ENCODE assay signal across 11 cellular contexts in the genomic region with DNA sequence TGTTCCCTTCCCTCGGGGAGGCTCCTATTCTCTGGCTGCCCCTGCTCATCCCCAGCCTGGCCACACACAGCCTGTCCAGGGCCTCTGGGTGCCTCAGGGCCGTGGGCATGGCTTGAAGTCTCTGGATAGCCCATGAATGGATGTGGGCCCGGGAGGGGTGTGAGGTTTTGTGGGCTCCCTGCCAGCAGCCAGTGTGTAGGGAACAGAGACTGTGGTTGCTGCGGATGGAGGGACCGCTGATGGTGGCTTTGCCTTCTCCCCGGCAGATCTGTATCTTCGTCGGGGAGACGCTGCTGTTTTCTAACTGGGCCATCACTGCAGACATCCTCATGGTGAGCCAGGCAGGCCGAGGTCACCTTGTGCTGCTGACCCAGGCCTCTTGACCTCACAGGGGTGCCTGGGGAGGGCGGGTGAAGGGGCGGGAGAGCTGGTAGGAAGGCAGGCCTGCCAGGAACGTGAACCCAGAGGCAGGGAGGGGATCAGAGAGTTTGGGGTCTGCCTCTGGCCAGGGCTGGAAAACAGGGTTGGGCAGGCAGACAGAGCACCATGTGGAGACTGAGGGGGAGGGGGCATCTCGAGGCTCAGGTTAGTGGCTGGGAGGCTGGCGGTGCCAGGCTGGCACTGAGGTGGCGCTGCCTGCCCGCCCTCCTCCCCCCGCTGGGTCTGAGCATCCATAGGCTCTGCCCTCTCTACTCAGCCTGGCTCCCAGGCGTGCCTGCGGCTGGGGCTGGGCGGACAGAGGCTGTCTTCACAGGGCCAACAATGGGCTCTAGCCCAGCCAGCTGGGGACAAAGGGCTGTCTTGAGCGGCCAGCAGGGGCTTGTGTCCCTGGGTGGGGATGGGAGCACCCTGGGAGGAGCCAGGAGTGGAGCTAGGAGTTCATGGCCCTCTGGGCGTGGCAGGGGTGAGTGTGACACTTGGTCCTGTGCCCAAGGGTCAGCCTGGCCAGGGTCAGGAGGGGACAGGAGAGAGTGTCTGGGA. TPM values are rescaled to one million over a fixed set of nuclear protein-coding genes. Genes with fewer than 3 reads are reported as not detected.
DNase-seq lines count a peak whose midpoint lies in the region; ATAC-seq, FAIRE-seq and TF ChIP-seq lines count a peak whose summit lies in the region.
"Had no signal": no experiment of that assay in that cellular context is flagged by ENCODE, and none has a peak within 500 bp of the region (broad histone marks: within the 10 kb centered on the region; RNA-seq: fewer than 3 reads in every experiment).

No MANE protein-coding gene starts in this region.

- H3K27ac Mint-ChIP-seq in Caco-2 (ENCODE audit: unreplicated experiment): peak overlapping the region; percentile 54
- H3K27ac Mint-ChIP-seq in naive thymus-derived CD8-positive, alpha-beta T cell: peak overlapping the region in 1 of 10 donors; percentile 77
- H3K27ac Mint-ChIP-seq in CD4-positive, alpha-beta T cell: no peak overlapping the region

- peaks cover 17% of the 10 kb centered on the region; the same call in 1 of the 2 replicates for H4K20me1 ChIP-seq in Karpas-422 (ENCODE audit: insufficient read depth, low read depth, low read length)

- no peaks in the 10 kb centered on the region for H3K9me3 Mint-ChIP-seq in Caco-2 (ENCODE audit: unreplicated experiment)
- no peaks in the 10 kb centered on the region for H3K9me3 Mint-ChIP-seq in naive thymus-derived CD8-positive, alpha-beta T cell
- no peaks in the 10 kb centered on the region for H3K9me3 Mint-ChIP-seq in CD4-positive, alpha-beta T cell

- ATAC-seq in naive thymus-derived CD8-positive, alpha-beta T cell: peak; percentile 41 to 51
- no peak for ATAC-seq in CD4-positive, alpha-beta T cell (ENCODE audit: poor library complexity)
- no peak for ATAC-seq in GM19324 (IDR thresholded peaks at IDR 0.05; ENCODE audit: low FRiP score, unreplicated experiment)

- H3K27me3 Mint-ChIP-seq in Caco-2 (ENCODE audit: insufficient read depth, unreplicated experiment): no peaks in the 10 kb centered on the region
- peaks cover 2 to 12% (median 9%) of the 10 kb centered on the region in 5 donors for H3K27me3 Mint-ChIP-seq in naive thymus-derived CD8-positive, alpha-beta T cell
- peaks cover 10% of the 10 kb centered on the region for H3K27me3 Mint-ChIP-seq in CD4-positive, alpha-beta T cell

- DNase-seq in Caco-2 (no peak), Karpas-422 (peak; percentile 70), colonic mucosa (peak; percentile 43), dermis blood vessel endothelial cell (no peak), H54 (ENCODE audit: insufficient read length, low spot score) (no peak)
- DNase-seq in naive thymus-derived CD8-positive, alpha-beta T cell: no peak
- DNase-seq in CD4-positive, alpha-beta T cell: no peak
- DNase-seq: NK-92 treated with Interleukin-12 subunit alpha and Interleukin-12 subunit beta, amount 100 ng/mL, for 24 hours had no signal

- H3K9ac ChIP-seq in Karpas-422 (ENCODE audit: low read length): no peak overlapping the region
- no peak overlapping the region for H3K9ac ChIP-seq in colonic mucosa (ENCODE audit: low read depth in 2 of 2, low read length in 2 of 2)
- H3K9ac ChIP-seq: parathyroid adenoma had no signal

- BruUV-seq in Caco-2 (replicated peaks; lab: Mats Ljungman, UMichigan): no TSS peak

- no peaks in the 10 kb centered on the region for H3K9me2 ChIP-seq in Karpas-422 (replicated peaks; ENCODE audit: insufficient read depth, low read length)

- no peaks in the 10 kb centered on the region for H3K4me1 ChIP-seq in Caco-2
- no peaks in the 10 kb centered on the region for H3K4me1 ChIP-seq in Karpas-422 (ENCODE audit: low read length)
- H3K4me1 ChIP-seq in colonic mucosa: peaks cover 5% of the 10 kb centered on the region

- H3K9me3 ChIP-seq in Caco-2 (no peaks in the 10 kb centered on the region), Karpas-422 (ENCODE audit: low read length) (no peaks in the 10 kb centered on the region), colonic mucosa (no peaks in the 10 kb centered on the region)
- H3K9me3 ChIP-seq in CD4-positive, alpha-beta T cell (ENCODE audit: control insufficient read depth, low read length): no peaks in the 10 kb centered on the region
- H3K9me3 ChIP-seq: vagina had no signal

- POLR2A ChIA-PET in Caco-2 (lab: Charles Lee): no interaction called here
- POLR2A ChIA-PET in naive thymus-derived CD8-positive, alpha-beta T cell (lab: Charles Lee): no interaction called here
- POLR2A ChIA-PET in CD4-positive, alpha-beta T cell (lab: Charles Lee): no interaction called here

- TF ChIP-seq CTCF in Caco-2 (IDR thresholded peaks at IDR 0.05; ENCODE audit: insufficient read depth in 1 of 2, low read depth in 1 of 2, low read length in 1 of 2, severe bottlenecking in 1 of 2, unreplicated experiment in 1 of 2): no peak
- no peak for TF ChIP-seq CTCF in colonic mucosa (IDR thresholded peaks at IDR 0.05)
- no peak for TF ChIP-seq CTCF in CD4-positive, alpha-beta T cell (IDR thresholded peaks at IDR 0.05)

- no peaks in the 10 kb centered on the region for H3K79me2 ChIP-seq in Karpas-422 (ENCODE audit: low read length)
- H3K79me2 ChIP-seq: parathyroid adenoma had no signal

- no peak overlapping the region for H3K4me3 ChIP-seq in Caco-2 (ENCODE audit: low read depth, low read length)
- no peak overlapping the region for H3K4me3 ChIP-seq in Karpas-422 (ENCODE audit: low read length)
- no peak overlapping the region for H3K4me3 ChIP-seq in colonic mucosa
- H3K4me3 ChIP-seq: vagina had no signal

- no peak overlapping the region for H3K4me3 Mint-ChIP-seq in Caco-2 (ENCODE audit: unreplicated experiment)
- no peak overlapping the region for H3K4me3 Mint-ChIP-seq in naive thymus-derived CD8-positive, alpha-beta T cell
- H3K4me3 Mint-ChIP-seq in CD4-positive, alpha-beta T cell: no peak overlapping the region

- H3K36me3 ChIP-seq in Caco-2 (ENCODE audit: control insufficient read depth, insufficient read depth, low read length) (no peaks in the 10 kb centered on the region), Karpas-422 (ENCODE audit: insufficient read depth, low read length) (peaks cover 3% of the 10 kb centered on the region; the same call in 1 of the 2 replicates), colonic mucosa (no peaks in the 10 kb centered on the region)

- peaks cover 14% of the 10 kb centered on the region for H3K36me3 Mint-ChIP-seq in Caco-2 (ENCODE audit: insufficient read depth, unreplicated experiment)
- no peaks in the 10 kb centered on the region for H3K36me3 Mint-ChIP-seq in naive thymus-derived CD8-positive, alpha-beta T cell
- H3K36me3 Mint-ChIP-seq in CD4-positive, alpha-beta T cell (ENCODE audit: low read depth): peaks cover 3% of the 10 kb centered on the region

- TF ChIP-seq POLR2A in H54 (IDR thresholded peaks at IDR 0.05; ENCODE audit: low read depth, low read length): no peak

- CTCF ChIA-PET in Caco-2 (lab: Charles Lee): no interaction called here
- CTCF ChIA-PET in CD4-positive, alpha-beta T cell (lab: Charles Lee): no interaction called here

- no peak overlapping the region for H2AFZ ChIP-seq in Karpas-422 (ENCODE audit: low read length)
- H2AFZ ChIP-seq: parathyroid adenoma had no signal

- no peaks in the 10 kb centered on the region for H3K4me1 Mint-ChIP-seq in Caco-2 (ENCODE audit: low read depth, unreplicated experiment)
- H3K4me1 Mint-ChIP-seq in naive thymus-derived CD8-positive, alpha-beta T cell: peaks cover 0 to 16% (median 10%) of the 10 kb centered on the region in 4 donors
- peaks cover 5% of the 10 kb centered on the region for H3K4me1 Mint-ChIP-seq in CD4-positive, alpha-beta T cell (ENCODE audit: low read depth)

- H3K27ac ChIP-seq in Karpas-422 (ENCODE audit: low read length) (no peak overlapping the region), colonic mucosa (peak overlapping the region; percentile 9)
- no peak overlapping the region for H3K27ac ChIP-seq in CD4-positive, alpha-beta T cell (ENCODE audit: low read depth, low read length)
- H3K27ac ChIP-seq: parathyroid adenoma, vagina had no signal

- intact Hi-C loops in Caco-2 (cut with micrococcal nuclease; ENCODE audit: unreplicated experiment) (no loop called here), colonic mucosa (cut with DNase I) (no loop called here)
- intact Hi-C loops in CD4-positive, alpha-beta T cell (cut with DNase I, micrococcal nuclease): no loop called here

- H3K4me2 ChIP-seq in Karpas-422 (ENCODE audit: low read depth, low read length, poor library complexity, severe bottlenecking): no peak overlapping the region

- FAIRE-seq in H54 (lab: Jason Lieb, UNC): no peak

- no peaks in the 10 kb centered on the region for H3K27me3 ChIP-seq in Caco-2 (replicated peaks; ENCODE audit: control insufficient read depth, insufficient read depth, low read length)
- no peaks in the 10 kb centered on the region for H3K27me3 ChIP-seq in Karpas-422 (ENCODE audit: low read length)
- H3K27me3 ChIP-seq in colonic mucosa: no peaks in the 10 kb centered on the region
- no peaks in the 10 kb centered on the region for H3K27me3 ChIP-seq in CD4-positive, alpha-beta T cell (ENCODE audit: control insufficient read depth, insufficient read depth, low read length)
- H3K27me3 ChIP-seq: vagina had no signal

RNA-seq across cellular contexts. Expression of gene MYBBP1A, which starts 21.4 kb away (rescaled TPM):
- total RNA-seq in Caco-2 (2022) (44.5 and 47.4 TPM in 2 replicates), colonic mucosa (10 to 100 TPM; 21.4 to 58.7 TPM), dermis blood vessel endothelial cell (32.2 and 52.0 TPM in 2 replicates)
- total RNA-seq in Karpas-422 (2014; rRNA removed; shearing (Covaris generic); ENCODE audit: low replicate concordance): 48.2 and 76.6 TPM in 2 replicates
- total RNA-seq in naive thymus-derived CD8-positive, alpha-beta T cell: 10 to 100 TPM; 84.4 to 88.6 TPM
- 10 to 100 TPM; 14.0 to 45.7 (median 28.7) TPM for polyA plus RNA-seq in naive thymus-derived CD8-positive, alpha-beta T cell
- total RNA-seq in CD4-positive, alpha-beta T cell: 10 to 100 TPM; 58.0 to 58.2 TPM

RNA-seq across cellular contexts. Expression of gene GGT6, which starts 26.6 kb away (rescaled TPM):
- not detected in 2 replicates for total RNA-seq in Caco-2 (2022)
- total RNA-seq in Karpas-422 (2014; rRNA removed; shearing (Covaris generic); ENCODE audit: low replicate concordance): not detected in 2 replicates
- 100 to 1,000 TPM; 158 to 163 TPM for total RNA-seq in colonic mucosa
- total RNA-seq in naive thymus-derived CD8-positive, alpha-beta T cell: not detected
- polyA plus RNA-seq in naive thymus-derived CD8-positive, alpha-beta T cell: not detected
- total RNA-seq in CD4-positive, alpha-beta T cell: not detected
- total RNA-seq in dermis blood vessel endothelial cell: not detected in 2 replicates

RNA-seq across cellular contexts. Expression of gene SPNS2, which starts 35.1 kb away (rescaled TPM):
- 1.00 TPM in 2 replicates for total RNA-seq in Caco-2 (2022)
- not detected in 2 replicates for total RNA-seq in Karpas-422 (2014; rRNA removed; shearing (Covaris generic); ENCODE audit: low replicate concordance)
- 10 to 100 TPM; 13.7 to 17.4 TPM for total RNA-seq in colonic mucosa
- total RNA-seq in naive thymus-derived CD8-positive, alpha-beta T cell: under 1 TPM; 0.44 to 0.47 TPM
- under 1 TPM; 0.53 to 0.63 (median 0.55) TPM for polyA plus RNA-seq in naive thymus-derived CD8-positive, alpha-beta T cell
- under 1 TPM; 0.33 to 0.53 TPM for total RNA-seq in CD4-positive, alpha-beta T cell
- 84.6 and 122 TPM in 2 replicates for total RNA-seq in dermis blood vessel endothelial cell

RNA-seq across cellular contexts. Expression of gene SMTNL2, which starts 50.5 kb away (rescaled TPM):
- total RNA-seq in Caco-2 (2022) (38.8 and 39.3 TPM in 2 replicates), colonic mucosa (under 1 TPM in 1 of 2 donors, not detected in 1; 0.27 TPM), dermis blood vessel endothelial cell (under 0.01 TPM in 1 of 2 replicates, not detected in the other)
- 0.45 TPM in 1 of 2 replicates, not detected in the other for total RNA-seq in Karpas-422 (2014; rRNA removed; shearing (Covaris generic); ENCODE audit: low replicate concordance)
- total RNA-seq in naive thymus-derived CD8-positive, alpha-beta T cell: not detected
- not detected for polyA plus RNA-seq in naive thymus-derived CD8-positive, alpha-beta T cell
- total RNA-seq in CD4-positive, alpha-beta T cell: not detected

Comparison
In these comparisons a context has a peak if more than half of its experiments do, and no peak if none do; other contexts are left out.
1. DNase-seq: peak in Karpas-422 (single experiment) and colonic mucosa (single experiment); none in Caco-2 (0 of 2), naive thymus-derived CD8-positive, alpha-beta T cell (0 of 10), CD4-positive, alpha-beta T cell (0 of 10), dermis blood vessel endothelial cell (single experiment) and H54 (single experiment).
2. ATAC-seq: peak in naive thymus-derived CD8-positive, alpha-beta T cell (2 of 2); none in CD4-positive, alpha-beta T cell (single experiment) and GM19324 (single experiment).
3. RNA of gene GGT6, which starts 26.6 kb away (total RNA-seq): 158 to 163 TPM in colonic mucosa; not detected in Caco-2, not detected in Karpas-422, not detected in naive thymus-derived CD8-positive, alpha-beta T cell, not detected in CD4-positive, alpha-beta T cell and not detected in dermis blood vessel endothelial cell; every median in the first group is over 100 times any median in the second.